Comparison of ENCODE assay signal across 9 cellular contexts in genomic region chr15:66850078-66850991, GRCh38.
A peak's percentile ranks its signal among the peaks of the same experiment; 100 is the strongest.
DNase-seq lines count a peak whose midpoint lies in the region; ATAC-seq and TF ChIP-seq lines count a peak whose summit lies in the region.
"Had no signal": no experiment of that assay in that cellular context is flagged by ENCODE, and none has a peak within 500 bp of the region (broad histone marks: within the 10 kb centered on the region; RNA-seq: fewer than 3 reads in every experiment).

No MANE protein-coding gene starts in this region.

- H3K79me2 ChIP-seq in KMS-11 (ENCODE audit: insufficient read depth, low read depth), result no peaks in the 10 kb centered on the region

- intact Hi-C loops in left lung (cut with DNase I), result loop anchor here in 1 of 2 donors (5.0 to 10.0 kb wide), 2 partner anchors 146 to 248 kb away; partner anchors contain the start of gene SMAD6
- intact Hi-C loops in tibial artery (cut with DNase I; ENCODE audit: low total_unique reads), result loop anchor here (5.0 kb wide), 4 partner anchors 78 to 343 kb away; partner anchors contain the start of genes SMAD6 and ZWILCH

- H3K4me1 ChIP-seq in KMS-11 (ENCODE audit: low read depth, poor library complexity, severe bottlenecking), result peaks cover 12% of the 10 kb centered on the region
- H3K4me1 ChIP-seq in adipocyte (ENCODE audit: control insufficient read depth, insufficient read depth, low read length), result peaks cover 35% of the 10 kb centered on the region
- H3K4me1 ChIP-seq in left lung, result peaks cover 5 to 18% of the 10 kb centered on the region in 2 donors
- peaks cover 0 to 41% (median 32%) of the 10 kb centered on the region in 4 donors for H3K4me1 ChIP-seq in tibial artery

- H3K4me3 ChIP-seq in KMS-11 (IDR thresholded peaks at IDR 0.05; ENCODE audit: insufficient read depth, low read depth, low read length) (no peak overlapping the region), adipocyte (ENCODE audit: low read length) (no peak overlapping the region), left lung (no peak overlapping the region), tibial artery (no peak overlapping the region)

- H3K36me3 ChIP-seq in KMS-11 (ENCODE audit: insufficient read depth) (no peaks in the 10 kb centered on the region), adipocyte (ENCODE audit: control insufficient read depth, insufficient read depth, low read length, severe bottlenecking) (no peaks in the 10 kb centered on the region), left lung (no peaks in the 10 kb centered on the region), tibial artery (no peaks in the 10 kb centered on the region)
- H3K36me3 ChIP-seq: SJCRH30 had no signal

- TF ChIP-seq CTCF in KMS-11 (conservative IDR thresholded peaks at IDR 0.05; ENCODE audit: low read depth, low read length) (no peak), left lung (IDR thresholded peaks at IDR 0.05) (no peak), tibial artery (IDR thresholded peaks at IDR 0.05) (no peak)

- peak overlapping the region; percentile 98 for H2AFZ ChIP-seq in KMS-11 (ENCODE audit: low read depth)

- H3K9me3 ChIP-seq in adipocyte (ENCODE audit: control insufficient read depth, low read length) (no peaks in the 10 kb centered on the region), left lung (no peaks in the 10 kb centered on the region), tibial artery (no peaks in the 10 kb centered on the region)
- H3K9me3 ChIP-seq: SJCRH30 had no signal

- no peaks in the 10 kb centered on the region for H4K20me1 ChIP-seq in KMS-11 (ENCODE audit: insufficient read depth)

- ATAC-seq in left lung, result peak; percentile 5
- ATAC-seq in GM21576 (IDR thresholded peaks at IDR 0.05; ENCODE audit: unreplicated experiment), result no peak

- H3K27ac ChIP-seq in KMS-11 (no peak overlapping the region), left lung (no peak overlapping the region), tibial artery (peak overlapping the region; percentile 80 to 83)
- H3K27ac ChIP-seq: SJCRH30 had no signal

- DNase-seq in adipocyte (ENCODE audit: low read depth) (no peak), left lung (no peak), tibial artery (peak in 1 of 2 donors; percentile 77), iPS-NIHi11 (ENCODE audit: low spot score) (no peak), SIG-M5 treated with dmso at 0.1 percent for 504 hours (lab: John Stamatoyannopoulos, UW; ENCODE audit: unreplicated experiment) (no peak)
- DNase-seq: NCI-H1436 treated with DMSO at 0.1 percent for 48 hours had no signal

- H3K27me3 ChIP-seq in KMS-11 (ENCODE audit: insufficient read depth, low read depth) (no peaks in the 10 kb centered on the region), adipocyte (replicated peaks; ENCODE audit: control insufficient read depth, insufficient read depth, low read length) (no peaks in the 10 kb centered on the region), left lung (no peaks in the 10 kb centered on the region), tibial artery (no peaks in the 10 kb centered on the region)
- H3K27me3 ChIP-seq: SJCRH30 had no signal

- H3K9ac ChIP-seq in KMS-11 (no peak overlapping the region), adipocyte (ENCODE audit: low read length) (peak overlapping the region; percentile 79)

- H3K4me2 ChIP-seq in KMS-11, result no peak overlapping the region

Comparison
In these comparisons a context has a peak if more than half of its experiments do, and no peak if none do; other contexts are left out.
1. H3K27ac ChIP-seq: peak in tibial artery (2 of 2); none in KMS-11 (single experiment) and left lung (0 of 2).